ENCODE assay signal across 23 cellular contexts in the genomic region with DNA sequence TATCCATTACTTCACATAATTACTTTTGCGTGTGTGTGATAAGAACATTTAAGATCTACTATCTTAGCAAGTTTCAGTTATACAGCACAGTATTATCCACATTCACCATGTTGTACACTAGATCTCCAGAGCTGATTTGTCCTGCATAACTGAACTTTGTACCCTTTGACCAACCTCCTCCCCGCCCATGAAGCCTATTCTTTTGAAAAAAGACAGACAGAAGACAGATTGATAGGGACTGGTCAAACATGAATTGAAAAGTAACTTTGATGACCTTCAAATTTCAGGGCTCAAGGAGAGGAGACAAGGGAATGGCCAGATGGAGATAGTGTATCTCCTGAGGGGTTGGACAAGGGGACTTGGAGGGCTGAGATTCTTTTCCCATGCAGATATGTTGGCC.
DNase-seq lines count a peak whose midpoint lies in the region; ATAC-seq, FAIRE-seq and TF ChIP-seq lines count a peak whose summit lies in the region.
"Had no signal": no experiment of that assay in that cellular context is flagged by ENCODE, and none has a peak within 500 bp of the region (broad histone marks: within the 10 kb centered on the region; RNA-seq: fewer than 3 reads in every experiment).

No MANE protein-coding gene starts in this region.

- no peaks in the 10 kb centered on the region for H3K79me2 ChIP-seq in HepG2 (ENCODE audit: insufficient read depth, low read length)

- in situ Hi-C loops in HepG2 (cut with HindIII; ENCODE audit: extremely low pct_ligation_motif_present, low pct_unique_long_range_greater_than_20kb), result no loop called here

- H3K36me3 ChIP-seq in HepG2 (replicated peaks in 1 of 2; ENCODE audit: control insufficient read depth in 1 of 2, insufficient read depth in 2 of 2, low read length in 2 of 2) (no peaks in the 10 kb centered on the region), right lobe of liver (no peaks in the 10 kb centered on the region), mucosa of descending colon (ENCODE audit: low read depth) (no peaks in the 10 kb centered on the region)
- H3K36me3 ChIP-seq: BE2C; BLaER1 treated with 17β-estradiol and CSF1 and Interleukin-3, amounts not matched to agents 10 nM and 100 nM had no signal

- intact Hi-C loops in HepG2 (cut with micrococcal nuclease; ENCODE audit: unreplicated experiment) (no loop called here), right lobe of liver (cut with DNase I) (no loop called here), mucosa of descending colon (cut with DNase I, micrococcal nuclease) (no loop called here), Right ventricle myocardium inferior (cut with DNase I) (no loop called here)

- no peak overlapping the region for H2AFZ ChIP-seq in HepG2 (ENCODE audit: low read length)
- H2AFZ ChIP-seq: GM23248 had no signal

- H3K27me3 ChIP-seq in HepG2 (ENCODE audit: control insufficient read depth in 1 of 2, insufficient read depth in 2 of 2, low read length in 2 of 2) (no peaks in the 10 kb centered on the region), right lobe of liver (no peaks in the 10 kb centered on the region)
- H3K27me3 ChIP-seq: BE2C; BLaER1 treated with 17β-estradiol and CSF1 and Interleukin-3, amounts not matched to agents 10 nM and 100 nM had no signal

- peak overlapping the region; percentile 40 for H3K4me2 ChIP-seq in HepG2 (ENCODE audit: low read depth, low read length)
- H3K4me2 ChIP-seq: A549; BLaER1 treated with 17β-estradiol and CSF1 and Interleukin-3, amounts not matched to agents 10 nM and 100 nM had no signal

- POLR2A ChIA-PET in HepG2 (lab: Yijun Ruan, JAX), result no interaction called here

- 10% methylated on average over 2 of the region's 2 CpGs for WGBS in HepG2 (ENCODE audit: low lambda C conversion rate)
- 57% methylated on average over 2 of the region's 2 CpGs for WGBS in right lobe of liver (ENCODE audit: insufficient coverage, low coverage, low lambda C conversion rate, missing lambda C conversion rate)

- H3K27ac ChIP-seq in HepG2 (ENCODE audit: extremely low read length, insufficient read depth, low read length) (no peak overlapping the region), right lobe of liver (no peak overlapping the region), VCaP (peak overlapping the region; percentile 61)
- H3K27ac ChIP-seq: A549; BLaER1 treated with 17β-estradiol and CSF1 and Interleukin-3, amounts not matched to agents 10 nM and 100 nM; GM23248 had no signal

- H3K4me3 ChIP-seq in HepG2 (replicated peaks in 1 of 3; ENCODE audit: insufficient read depth in 1 of 3, low read depth in 2 of 3, low read length in 3 of 3) (peak overlapping the region in 1 of 3 experiments; percentile 3; a peak in 1 of 6 replicates), right lobe of liver (no peak overlapping the region), mucosa of descending colon (no peak overlapping the region)
- H3K4me3 ChIP-seq: A549; BLaER1 treated with 17β-estradiol and CSF1 and Interleukin-3, amounts not matched to agents 10 nM and 100 nM; GM23248 had no signal

- no peaks in the 10 kb centered on the region for H4K20me1 ChIP-seq in HepG2 (ENCODE audit: insufficient read depth, low read length)
- H4K20me1 ChIP-seq: BLaER1 treated with 17β-estradiol and CSF1 and Interleukin-3, amounts not matched to agents 10 nM and 100 nM had no signal

- TF ChIP-seq POLR2A in HepG2 (IDR thresholded peaks at IDR 0.05; ENCODE audit: insufficient read depth in 1 of 2, low read depth in 2 of 2, low read length in 2 of 2), result no peak
- TF ChIP-seq POLR2A in right lobe of liver (IDR thresholded peaks at IDR 0.05), result no peak

- no peak for TF ChIP-seq RAD21 in HepG2 (CRISPR knock-in tag; IDR thresholded peaks at IDR 0.05)

- CTCF ChIA-PET in HepG2 (lab: Yijun Ruan, JAX; ENCODE audit: low intra/inter-chr PET ratio, low total read pairs), result no interaction called here

- FAIRE-seq in HepG2 (lab: Jason Lieb, UNC), result peak; percentile 91
- FAIRE-seq: A549, G401.6, GM12892, H1 had no signal

- DNase-seq in HepG2 (ENCODE audit: low spot score), result peak; percentile 86
- DNase-seq in right lobe of liver, result no peak
- no peak for DNase-seq in mucosa of descending colon
- no peak for DNase-seq in HUDEP-2 (lab: John Stamatoyannopoulos, UW; ENCODE audit: unreplicated experiment in 76 of 76)
- DNase-seq in Right ventricle myocardium inferior (ENCODE audit: missing footprints), result no peak
- DNase-seq: 8988T; ACHN; AML-193; BE2C; CD4-positive, alpha-beta memory T cell; COR-L47; DMS153; DND-41; GM23248; H7; HCEC 1CT had no signal

- H3K4me1 ChIP-seq in HepG2 (ENCODE audit: insufficient read depth, low read length) (peaks cover 68% of the 10 kb centered on the region), right lobe of liver (no peaks in the 10 kb centered on the region), mucosa of descending colon (ENCODE audit: low read depth) (peaks cover 5% of the 10 kb centered on the region)
- H3K4me1 ChIP-seq: A549; BE2C; BLaER1 treated with 17β-estradiol and CSF1 and Interleukin-3, amounts not matched to agents 10 nM and 100 nM had no signal

- H3K9me3 ChIP-seq in HepG2 (ENCODE audit: low read length), result peaks cover 8% of the 10 kb centered on the region; the same call in 1 of the 2 replicates
- H3K9me3 ChIP-seq in right lobe of liver, result peaks cover 0 to 4% (median 0%) of the 10 kb centered on the region in 4 donors
- H3K9me3 ChIP-seq in mucosa of descending colon, result no peaks in the 10 kb centered on the region
- H3K9me3 ChIP-seq: BE2C had no signal

- ATAC-seq in HepG2 (peak; percentile 52), right lobe of liver (no peak), mucosa of descending colon (peak; percentile 76), Right ventricle myocardium inferior (no peak), HG02678 (IDR thresholded peaks at IDR 0.05; ENCODE audit: unreplicated experiment) (no peak)

- H3K9ac ChIP-seq in HepG2 (ENCODE audit: insufficient read depth, low read depth, low read length), result no peak overlapping the region
- H3K9ac ChIP-seq: BLaER1 treated with 17β-estradiol and CSF1 and Interleukin-3, amounts not matched to agents 10 nM and 100 nM; GM23248 had no signal

- TF ChIP-seq EP300 in HepG2 (IDR thresholded peaks at IDR 0.05; ENCODE audit: low read depth in 2 of 2, low read length in 2 of 2) (peak in 1 of 2 experiments; percentile 71; a peak in 1 of 4 replicates), HepG2 (CRISPR knock-in tag; IDR thresholded peaks at IDR 0.05; ENCODE audit: borderline replicate concordance) (no peak)

- TF ChIP-seq CTCF in HepG2 (CRISPR knock-in tag; IDR thresholded peaks at IDR 0.05) (no peak), right lobe of liver (IDR thresholded peaks at IDR 0.05) (no peak), VCaP (conservative IDR thresholded peaks at IDR 0.05) (no peak), mucosa of descending colon (IDR thresholded peaks at IDR 0.05) (no peak)

- no TSS peak for BruUV-seq in HepG2 (replicated peaks; lab: Mats Ljungman, UMichigan)

TF ChIP-seq in HepG2, 621 proteins besides CTCF, POLR2A, EP300 and RAD21 (continues in another document):
- TF ChIP-seq NAIF1 (CRISPR knock-in tag; IDR thresholded peaks at IDR 0.05; ENCODE audit: borderline replicate concordance) (no peak), TCF7 (IDR thresholded peaks at IDR 0.05; ENCODE audit: low read depth) (peak; percentile 64), ZNF431 (CRISPR knock-in tag; IDR thresholded peaks at IDR 0.05; ENCODE audit: borderline replicate concordance, low read depth) (no peak), CHD4 (IDR thresholded peaks at IDR 0.05; ENCODE audit: borderline replicate concordance, low read length) (peak; percentile 51; the same call in 1 of the 2 replicates), POLR2AphosphoS5 (IDR thresholded peaks at IDR 0.05; ENCODE audit: low read depth, low read length) (no peak), FOXA1 (IDR thresholded peaks at IDR 0.05) (no peak), FOXA1 (CRISPR knock-in tag; IDR thresholded peaks at IDR 0.05) (0 out of 2 replicates have a peak, but pooled peaks have one; percentile 8), NR2F6 (IDR thresholded peaks at IDR 0.05) (0 out of 2 replicates have a peak, but pooled peaks have one; percentile 13), NR2F6 (CRISPR knock-in tag; IDR thresholded peaks at IDR 0.05) (0 out of 2 replicates have a peak, but pooled peaks have one; percentile 6), ZFP36 (IDR thresholded peaks at IDR 0.05; ENCODE audit: borderline replicate concordance, low read depth, low read length, partially characterized antibody) (no peak), YY1 (IDR thresholded peaks at IDR 0.05; ENCODE audit: insufficient read depth, insufficient replicate concordance, low read depth, low read length) (no peak), HOXD1 (CRISPR knock-in tag; IDR thresholded peaks at IDR 0.05) (peak; percentile 95), ZNF780A (CRISPR knock-in tag; IDR thresholded peaks at IDR 0.05) (no peak), ARID2 (CRISPR knock-in tag; IDR thresholded peaks at IDR 0.05; ENCODE audit: borderline replicate concordance) (no peak), SP5 (CRISPR knock-in tag; IDR thresholded peaks at IDR 0.05; ENCODE audit: borderline replicate concordance, low read depth) (peak; percentile 99), KLF15 (CRISPR knock-in tag; IDR thresholded peaks at IDR 0.05; ENCODE audit: borderline replicate concordance) (no peak), HMG20A (CRISPR knock-in tag; IDR thresholded peaks at IDR 0.05; ENCODE audit: borderline replicate concordance) (no peak; the same call in 1 of the 2 replicates), HNF4A (CRISPR knock-in tag; IDR thresholded peaks at IDR 0.05) (peak; percentile 93), BCL6 (CRISPR knock-in tag; IDR thresholded peaks at IDR 0.05) (no peak), NR2F2 (IDR thresholded peaks at IDR 0.05; ENCODE audit: borderline replicate concordance, low read depth) (peak; percentile 35; the same call in 1 of the 2 replicates), BHLHE40 (IDR thresholded peaks at IDR 0.05; ENCODE audit: low read length) (no peak), ZSCAN20 (CRISPR knock-in tag; IDR thresholded peaks at IDR 0.05; ENCODE audit: borderline replicate concordance) (no peak), SOX13 (IDR thresholded peaks at IDR 0.05) (no peak), SOX13 (CRISPR knock-in tag; conservative IDR thresholded peaks at IDR 0.05 in 1 of 2, IDR thresholded peaks at IDR 0.05 in 1 of 2) (peak in 1 of 2 experiments; percentile 73; a peak in 2 of 4 replicates), NCOA2 (CRISPR knock-in tag; IDR thresholded peaks at IDR 0.05) (peak; percentile 56; the same call in 1 of the 2 replicates), SOX6 (IDR thresholded peaks at IDR 0.05) (no peak), SOX6 (CRISPR knock-in tag; IDR thresholded peaks at IDR 0.05) (peak; percentile 34; the same call in 1 of the 2 replicates), NCOR1 (IDR thresholded peaks at IDR 0.05; ENCODE audit: borderline replicate concordance, low read length) (peak; percentile 80; the same call in 1 of the 2 replicates), CREM (IDR thresholded peaks at IDR 0.05) (peak; percentile 32; the same call in 1 of the 2 replicates), CREM (CRISPR knock-in tag; IDR thresholded peaks at IDR 0.05) (no peak)

Comparison
In these comparisons a context has a peak if more than half of its experiments do, and no peak if none do; other contexts are left out.
1. ATAC-seq: peak in HepG2 (single experiment) and mucosa of descending colon (single experiment); none in right lobe of liver (0 of 4), Right ventricle myocardium inferior (single experiment) and HG02678 (single experiment).